Comparison of ENCODE assay signal across 1 cellular context in the genomic region with DNA sequence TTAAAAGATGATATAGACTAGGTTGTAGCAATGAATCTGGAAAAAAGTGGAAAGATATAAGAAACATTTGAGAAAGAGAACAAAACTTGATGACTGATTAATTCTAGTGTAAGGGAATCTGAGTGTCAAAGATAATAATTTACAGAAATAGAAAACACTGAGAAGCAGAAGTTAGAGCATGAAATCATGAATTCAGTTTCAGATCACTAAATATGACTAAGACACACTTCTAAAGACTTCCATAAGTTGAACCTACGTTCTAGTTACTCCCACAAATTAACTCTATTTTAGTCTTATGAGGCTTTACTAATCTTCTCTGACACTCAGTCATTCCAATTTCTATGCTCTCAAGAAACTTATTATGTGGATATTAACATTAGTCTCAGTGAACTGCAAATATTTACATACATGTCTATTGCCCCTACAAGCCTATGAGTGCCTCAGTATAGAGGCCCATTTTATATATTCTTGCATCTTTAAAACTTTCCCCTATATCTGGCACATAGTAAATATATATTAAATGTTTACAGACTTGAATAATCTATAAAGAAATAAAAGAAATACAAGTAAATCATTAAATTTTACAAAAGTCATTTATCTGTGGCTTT.
TF ChIP-seq lines count a peak whose summit lies in the region.

No MANE protein-coding gene starts in this region.

TF ChIP-seq in GM12878, 131 proteins besides CTCF, POLR2A, EP300 and RAD21 (continued from another document):
- TF ChIP-seq, protein P1, sequence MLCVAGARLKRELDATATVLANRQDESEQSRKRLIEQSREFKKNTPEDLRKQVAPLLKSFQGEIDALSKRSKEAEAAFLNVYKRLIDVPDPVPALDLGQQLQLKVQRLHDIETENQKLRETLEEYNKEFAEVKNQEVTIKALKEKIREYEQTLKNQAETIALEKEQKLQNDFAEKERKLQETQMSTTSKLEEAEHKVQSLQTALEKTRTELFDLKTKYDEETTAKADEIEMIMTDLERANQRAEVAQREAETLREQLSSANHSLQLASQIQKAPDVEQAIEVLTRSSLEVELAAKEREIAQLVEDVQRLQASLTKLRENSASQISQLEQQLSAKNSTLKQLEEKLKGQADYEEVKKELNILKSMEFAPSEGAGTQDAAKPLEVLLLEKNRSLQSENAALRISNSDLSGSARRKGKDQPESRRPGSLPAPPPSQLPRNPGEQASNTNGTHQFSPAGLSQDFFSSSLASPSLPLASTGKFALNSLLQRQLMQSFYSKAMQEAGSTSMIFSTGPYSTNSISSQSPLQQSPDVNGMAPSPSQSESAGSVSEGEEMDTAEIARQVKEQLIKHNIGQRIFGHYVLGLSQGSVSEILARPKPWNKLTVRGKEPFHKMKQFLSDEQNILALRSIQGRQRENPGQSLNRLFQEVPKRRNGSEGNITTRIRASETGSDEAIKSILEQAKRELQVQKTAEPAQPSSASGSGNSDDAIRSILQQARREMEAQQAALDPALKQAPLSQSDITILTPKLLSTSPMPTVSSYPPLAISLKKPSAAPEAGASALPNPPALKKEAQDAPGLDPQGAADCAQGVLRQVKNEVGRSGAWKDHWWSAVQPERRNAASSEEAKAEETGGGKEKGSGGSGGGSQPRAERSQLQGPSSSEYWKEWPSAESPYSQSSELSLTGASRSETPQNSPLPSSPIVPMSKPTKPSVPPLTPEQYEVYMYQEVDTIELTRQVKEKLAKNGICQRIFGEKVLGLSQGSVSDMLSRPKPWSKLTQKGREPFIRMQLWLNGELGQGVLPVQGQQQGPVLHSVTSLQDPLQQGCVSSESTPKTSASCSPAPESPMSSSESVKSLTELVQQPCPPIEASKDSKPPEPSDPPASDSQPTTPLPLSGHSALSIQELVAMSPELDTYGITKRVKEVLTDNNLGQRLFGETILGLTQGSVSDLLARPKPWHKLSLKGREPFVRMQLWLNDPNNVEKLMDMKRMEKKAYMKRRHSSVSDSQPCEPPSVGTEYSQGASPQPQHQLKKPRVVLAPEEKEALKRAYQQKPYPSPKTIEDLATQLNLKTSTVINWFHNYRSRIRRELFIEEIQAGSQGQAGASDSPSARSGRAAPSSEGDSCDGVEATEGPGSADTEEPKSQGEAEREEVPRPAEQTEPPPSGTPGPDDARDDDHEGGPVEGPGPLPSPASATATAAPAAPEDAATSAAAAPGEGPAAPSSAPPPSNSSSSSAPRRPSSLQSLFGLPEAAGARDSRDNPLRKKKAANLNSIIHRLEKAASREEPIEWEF (IDR thresholded peaks at IDR 0.05; ENCODE audit: insufficient replicate concordance, low read depth, low read length) = no peak
- TF ChIP-seq IKZF2 (IDR thresholded peaks at IDR 0.05) (peak in 1 of 2 experiments; percentile 16; a peak in 2 of 4 replicates), MTA2 (IDR thresholded peaks at IDR 0.05; ENCODE audit: low read depth) (peak; percentile 68; the same call in 1 of the 2 replicates), RFX5 (IDR thresholded peaks at IDR 0.05; ENCODE audit: low read depth, low read length) (no peak), MEF2B (IDR thresholded peaks at IDR 0.05; ENCODE audit: partially characterized antibody, poor library complexity, severe bottlenecking) (peak; percentile 40), BHLHE40 (IDR thresholded peaks at IDR 0.05; ENCODE audit: borderline replicate concordance in 1 of 2, low read depth in 2 of 2, low read length in 1 of 2) (no peak), CBFB (IDR thresholded peaks at IDR 0.05; ENCODE audit: low read depth) (no peak), ZNF24 (IDR thresholded peaks at IDR 0.05) (0 out of 2 replicates have a peak, but pooled peaks have one; percentile 40), JUNB (IDR thresholded peaks at IDR 0.05) (0 out of 2 replicates have a peak, but pooled peaks have one; percentile 15), ZNF217 (IDR thresholded peaks at IDR 0.05) (no peak)
- TF ChIP-seq, protein P2, sequence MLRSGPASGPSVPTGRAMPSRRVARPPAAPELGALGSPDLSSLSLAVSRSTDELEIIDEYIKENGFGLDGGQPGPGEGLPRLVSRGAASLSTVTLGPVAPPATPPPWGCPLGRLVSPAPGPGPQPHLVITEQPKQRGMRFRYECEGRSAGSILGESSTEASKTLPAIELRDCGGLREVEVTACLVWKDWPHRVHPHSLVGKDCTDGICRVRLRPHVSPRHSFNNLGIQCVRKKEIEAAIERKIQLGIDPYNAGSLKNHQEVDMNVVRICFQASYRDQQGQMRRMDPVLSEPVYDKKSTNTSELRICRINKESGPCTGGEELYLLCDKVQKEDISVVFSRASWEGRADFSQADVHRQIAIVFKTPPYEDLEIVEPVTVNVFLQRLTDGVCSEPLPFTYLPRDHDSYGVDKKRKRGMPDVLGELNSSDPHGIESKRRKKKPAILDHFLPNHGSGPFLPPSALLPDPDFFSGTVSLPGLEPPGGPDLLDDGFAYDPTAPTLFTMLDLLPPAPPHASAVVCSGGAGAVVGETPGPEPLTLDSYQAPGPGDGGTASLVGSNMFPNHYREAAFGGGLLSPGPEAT (IDR thresholded peaks at IDR 0.05; ENCODE audit: low read depth) = no peak
- TF ChIP-seq, protein P3, sequence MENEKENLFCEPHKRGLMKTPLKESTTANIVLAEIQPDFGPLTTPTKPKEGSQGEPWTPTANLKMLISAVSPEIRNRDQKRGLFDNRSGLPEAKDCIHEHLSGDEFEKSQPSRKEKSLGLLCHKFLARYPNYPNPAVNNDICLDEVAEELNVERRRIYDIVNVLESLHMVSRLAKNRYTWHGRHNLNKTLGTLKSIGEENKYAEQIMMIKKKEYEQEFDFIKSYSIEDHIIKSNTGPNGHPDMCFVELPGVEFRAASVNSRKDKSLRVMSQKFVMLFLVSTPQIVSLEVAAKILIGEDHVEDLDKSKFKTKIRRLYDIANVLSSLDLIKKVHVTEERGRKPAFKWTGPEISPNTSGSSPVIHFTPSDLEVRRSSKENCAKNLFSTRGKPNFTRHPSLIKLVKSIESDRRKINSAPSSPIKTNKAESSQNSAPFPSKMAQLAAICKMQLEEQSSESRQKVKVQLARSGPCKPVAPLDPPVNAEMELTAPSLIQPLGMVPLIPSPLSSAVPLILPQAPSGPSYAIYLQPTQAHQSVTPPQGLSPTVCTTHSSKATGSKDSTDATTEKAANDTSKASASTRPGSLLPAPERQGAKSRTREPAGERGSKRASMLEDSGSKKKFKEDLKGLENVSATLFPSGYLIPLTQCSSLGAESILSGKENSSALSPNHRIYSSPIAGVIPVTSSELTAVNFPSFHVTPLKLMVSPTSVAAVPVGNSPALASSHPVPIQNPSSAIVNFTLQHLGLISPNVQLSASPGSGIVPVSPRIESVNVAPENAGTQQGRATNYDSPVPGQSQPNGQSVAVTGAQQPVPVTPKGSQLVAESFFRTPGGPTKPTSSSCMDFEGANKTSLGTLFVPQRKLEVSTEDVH (IDR thresholded peaks at IDR 0.05; ENCODE audit: low read depth, partially characterized antibody) = no peak
TF ChIP-seq in GM12878: peak in this region for 5.
